Comparison of ENCODE assay signal across 28 cellular contexts in the genomic region with DNA sequence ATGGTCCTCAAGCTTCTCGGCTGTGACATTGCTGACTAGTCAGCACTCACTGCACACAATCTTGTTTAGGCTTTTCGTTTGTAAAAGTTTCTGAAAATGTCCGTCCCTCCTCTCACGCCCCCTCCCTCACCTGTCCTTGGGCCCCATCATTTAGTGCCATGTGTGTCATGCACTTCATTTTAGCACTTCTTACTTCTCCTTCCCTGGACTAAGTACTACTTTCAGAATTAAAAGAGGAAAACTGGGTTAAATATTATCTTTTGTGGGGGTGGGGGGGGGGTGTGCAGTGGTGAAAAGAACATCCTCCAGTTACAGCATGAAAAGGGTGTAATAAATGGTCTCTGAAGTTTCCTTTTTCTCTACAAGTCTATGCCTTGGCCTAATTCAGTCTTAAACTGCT.
DNase-seq lines count a peak whose midpoint lies in the region; ATAC-seq and TF ChIP-seq lines count a peak whose summit lies in the region.
"Had no signal": no experiment of that assay in that cellular context is flagged by ENCODE, and none has a peak within 500 bp of the region (broad histone marks: within the 10 kb centered on the region; RNA-seq: fewer than 3 reads in every experiment).

No MANE protein-coding gene starts in this region.

- TF ChIP-seq CTCF in coronary artery (IDR thresholded peaks at IDR 0.05) = no peak

- H3K4me3 ChIP-seq in coronary artery = no peak overlapping the region
- H3K4me3 ChIP-seq: cardiac muscle cell, dorsolateral prefrontal cortex, HAP-1, heart right ventricle, psoas muscle, SK-N-MC, skin epidermis, tibial artery had no signal

- ATAC-seq in GM18870 (IDR thresholded peaks at IDR 0.05; ENCODE audit: unreplicated experiment) (peak; percentile 60), GM21737 (IDR thresholded peaks at IDR 0.05; ENCODE audit: unreplicated experiment) (peak; percentile 76), HG03159 (IDR thresholded peaks at IDR 0.05; ENCODE audit: unreplicated experiment) (peak; percentile 64), SK-N-SH treated with all-trans-retinoic acid at 6 μM for 48 hours (no peak)
- ATAC-seq: heart right ventricle; psoas muscle; stimulated activated naive CD8-positive, alpha-beta T cell treated with anti-CD3 and anti-CD28 coated beads, Interleukin-15, Interleukin-2, amounts not matched to agents 100 U/mL and 50 U/mL, for 24 hours had no signal

- H3K27ac ChIP-seq in coronary artery = no peak overlapping the region
- H3K27ac ChIP-seq: cardiac muscle cell, dorsolateral prefrontal cortex, heart right ventricle, HL-60, psoas muscle, SK-N-MC, skin epidermis, tibial artery had no signal

- DNase-seq in kidney tubule cell (ENCODE audit: low spot score) = peak; percentile 31
- no peak for DNase-seq in coronary artery (ENCODE audit: low spot score)
- no peak for DNase-seq in activated CD4-positive, alpha-beta T cell treated with anti-CD3 and anti-CD28 coated beads, Interleukin-2, amount 50 U/mL, for 48 hours
- no peak for DNase-seq in dedifferentiated amniotic fluid mesenchymal stem cell (ENCODE audit: extremely low spot score)
- DNase-seq: activated CD8-positive, alpha-beta memory T cell treated with anti-CD3 and anti-CD28 coated beads for 24 hours; activated naive CD4-positive, alpha-beta T cell treated with anti-CD3 and anti-CD28 coated beads, Interleukin-2, amount 10 ng/mL, durations not matched to agents 7 days and 5 days; activated T-cell treated with anti-CD3 and anti-CD28 coated beads, Interleukin-2, amount 50 U/mL, for 48 hours; CD4-positive, CD25-positive, alpha-beta regulatory T cell; DMS 273 treated with DMSO at 0.1 percent for 48 hours; dorsolateral prefrontal cortex; GDM1; heart right ventricle; NCI-H1105 treated with DMSO at 0.1 percent for 48 hours; NCI-H510A; psoas muscle; stimulated activated CD4-positive, alpha-beta T cell treated with anti-CD3 and anti-CD28 coated beads, Interleukin-2, amount 100 ng/mL, for 24 hours; stimulated activated naive CD8-positive, alpha-beta T cell treated with anti-CD3 and anti-CD28 coated beads, Interleukin-15, Interleukin-2, amounts not matched to agents 100 U/mL and 50 U/mL, for 24 hours; T1000; tibial artery had no signal

TF ChIP-seq in SK-N-SH treated with all-trans-retinoic acid at 6 μM for 48 hours, 23 proteins besides CTCF, POLR2A, EP300 and RAD21:
- TF ChIP-seq ZNF70 (CRISPR knock-in tag; IDR thresholded peaks at IDR 0.05) (no peak), ZNF565 (CRISPR knock-in tag; conservative IDR thresholded peaks at IDR 0.05; ENCODE audit: low read depth) (no peak), PPARA (CRISPR knock-in tag; IDR thresholded peaks at IDR 0.05; ENCODE audit: borderline replicate concordance) (no peak), GLIS3 (CRISPR knock-in tag; IDR thresholded peaks at IDR 0.05) (no peak), RARB (CRISPR knock-in tag; IDR thresholded peaks at IDR 0.05) (no peak)
- TF ChIP-seq, protein P1, sequence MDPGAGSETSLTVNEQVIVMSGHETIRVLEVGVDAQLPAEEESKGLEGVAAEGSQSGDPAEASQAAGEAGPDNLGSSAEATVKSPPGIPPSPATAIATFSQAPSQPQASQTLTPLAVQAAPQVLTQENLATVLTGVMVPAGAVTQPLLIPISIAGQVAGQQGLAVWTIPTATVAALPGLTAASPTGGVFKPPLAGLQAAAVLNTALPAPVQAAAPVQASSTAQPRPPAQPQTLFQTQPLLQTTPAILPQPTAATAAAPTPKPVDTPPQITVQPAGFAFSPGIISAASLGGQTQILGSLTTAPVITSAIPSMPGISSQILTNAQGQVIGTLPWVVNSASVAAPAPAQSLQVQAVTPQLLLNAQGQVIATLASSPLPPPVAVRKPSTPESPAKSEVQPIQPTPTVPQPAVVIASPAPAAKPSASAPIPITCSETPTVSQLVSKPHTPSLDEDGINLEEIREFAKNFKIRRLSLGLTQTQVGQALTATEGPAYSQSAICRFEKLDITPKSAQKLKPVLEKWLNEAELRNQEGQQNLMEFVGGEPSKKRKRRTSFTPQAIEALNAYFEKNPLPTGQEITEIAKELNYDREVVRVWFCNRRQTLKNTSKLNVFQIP (CRISPR knock-in tag; IDR thresholded peaks at IDR 0.05; ENCODE audit: borderline replicate concordance, low read depth) = no peak
- TF ChIP-seq, protein P2, sequence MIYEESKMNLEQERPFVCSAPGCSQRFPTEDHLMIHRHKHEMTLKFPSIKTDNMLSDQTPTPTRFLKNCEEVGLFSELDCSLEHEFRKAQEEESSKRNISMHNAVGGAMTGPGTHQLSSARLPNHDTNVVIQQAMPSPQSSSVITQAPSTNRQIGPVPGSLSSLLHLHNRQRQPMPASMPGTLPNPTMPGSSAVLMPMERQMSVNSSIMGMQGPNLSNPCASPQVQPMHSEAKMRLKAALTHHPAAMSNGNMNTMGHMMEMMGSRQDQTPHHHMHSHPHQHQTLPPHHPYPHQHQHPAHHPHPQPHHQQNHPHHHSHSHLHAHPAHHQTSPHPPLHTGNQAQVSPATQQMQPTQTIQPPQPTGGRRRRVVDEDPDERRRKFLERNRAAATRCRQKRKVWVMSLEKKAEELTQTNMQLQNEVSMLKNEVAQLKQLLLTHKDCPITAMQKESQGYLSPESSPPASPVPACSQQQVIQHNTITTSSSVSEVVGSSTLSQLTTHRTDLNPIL (CRISPR knock-in tag; IDR thresholded peaks at IDR 0.05; ENCODE audit: low read depth) = no peak
- TF ChIP-seq, protein P3, sequence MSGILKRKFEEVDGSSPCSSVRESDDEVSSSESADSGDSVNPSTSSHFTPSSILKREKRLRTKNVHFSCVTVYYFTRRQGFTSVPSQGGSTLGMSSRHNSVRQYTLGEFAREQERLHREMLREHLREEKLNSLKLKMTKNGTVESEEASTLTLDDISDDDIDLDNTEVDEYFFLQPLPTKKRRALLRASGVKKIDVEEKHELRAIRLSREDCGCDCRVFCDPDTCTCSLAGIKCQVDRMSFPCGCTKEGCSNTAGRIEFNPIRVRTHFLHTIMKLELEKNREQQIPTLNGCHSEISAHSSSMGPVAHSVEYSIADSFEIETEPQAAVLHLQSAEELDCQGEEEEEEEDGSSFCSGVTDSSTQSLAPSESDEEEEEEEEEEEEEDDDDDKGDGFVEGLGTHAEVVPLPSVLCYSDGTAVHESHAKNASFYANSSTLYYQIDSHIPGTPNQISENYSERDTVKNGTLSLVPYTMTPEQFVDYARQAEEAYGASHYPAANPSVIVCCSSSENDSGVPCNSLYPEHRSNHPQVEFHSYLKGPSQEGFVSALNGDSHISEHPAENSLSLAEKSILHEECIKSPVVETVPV (CRISPR knock-in tag; IDR thresholded peaks at IDR 0.05) = no peak
